8 cellular contexts compared by ENCODE assay signal in genomic region chr3:14124223-14124614, GRCh38. TPM values are rescaled to one million over a fixed set of nuclear protein-coding genes. Genes with fewer than 3 reads are reported as not detected.
DNase-seq lines count a peak whose midpoint lies in the region; ATAC-seq and TF ChIP-seq lines count a peak whose summit lies in the region.

No MANE protein-coding gene starts in this region.

- DNase-seq in GDM1 (lab: John Stamatoyannopoulos, UW) (peak; percentile 64), HuH-7.5 (ENCODE audit: low spot score) (peak; percentile 80), T-helper 2 cell (peak in 3 of 5 experiments; percentile 38 to 83 (median 48)), MCF 10A (ENCODE audit: unreplicated experiment) (peak; percentile 68), iPS-NIHi11 (ENCODE audit: low spot score) (peak; percentile 73), DMS153 treated with DMSO at 0.1 percent for 48 hours (lab: John Stamatoyannopoulos, UW; ENCODE audit: unreplicated experiment) (no peak)
- DNase-seq in stimulated activated CD4-positive, alpha-beta T cell treated with anti-CD3 and anti-CD28 coated beads, Interleukin-12 subunit alpha, Interleukin-12 subunit beta, amount 100 ng/mL, for 48 hours (ENCODE audit: low read depth in 2 of 3, low spot score in 1 of 3): peak; percentile 42 to 54 (median 51)

- no peaks in the 10 kb centered on the region for H3K27me3 Mint-ChIP-seq in MCF 10A (ENCODE audit: insufficient read depth, unreplicated experiment)

- intact Hi-C loops in MCF 10A (cut with micrococcal nuclease): no loop called here

- CTCF ChIA-PET in MCF 10A (lab: Yijun Ruan, JAX): interaction anchor here (0.6 to 8.7 kb wide), 5 partner anchors 11 to 826 kb away, joined by 3 to 80 read pairs (median 5); no protein-coding TSS in a partner anchor

- peak overlapping the region; percentile 99 for H3K4me3 Mint-ChIP-seq in MCF 10A (ENCODE audit: unreplicated experiment)

- H3K27ac Mint-ChIP-seq in MCF 10A (ENCODE audit: low read depth, unreplicated experiment): peak overlapping the region; percentile 96

- no TSS peak for BruUV-seq in MCF 10A (replicated peaks; lab: Mats Ljungman, UMichigan)

- H3K9me3 Mint-ChIP-seq in MCF 10A (ENCODE audit: unreplicated experiment): no peaks in the 10 kb centered on the region

- peak; percentile 33 for ATAC-seq in GM21576 (IDR thresholded peaks at IDR 0.05; ENCODE audit: unreplicated experiment)

- no peak for TF ChIP-seq CTCF in MCF 10A (IDR thresholded peaks at IDR 0.05; ENCODE audit: unreplicated experiment)

- peaks cover 51% of the 10 kb centered on the region for H3K36me3 Mint-ChIP-seq in MCF 10A (ENCODE audit: insufficient read depth, unreplicated experiment)

- POLR2A ChIA-PET in MCF 10A (lab: Yijun Ruan, JAX): interaction anchor here (0.6 to 9.1 kb wide), 22 partner anchors 9 to 941 kb away, joined by 3 to 294 read pairs (median 6); partner anchors contain the start of genes CCDC174, LSM3, MRPS25 and NR2C2

- H3K4me1 Mint-ChIP-seq in MCF 10A (ENCODE audit: insufficient read depth, unreplicated experiment): peaks cover 30% of the 10 kb centered on the region

RNA-seq across cellular contexts. Expression of gene CHCHD4, which starts 0.5 kb away (rescaled TPM):
- total RNA-seq in MCF 10A (2022): 31.6 and 35.0 TPM in 2 replicates

RNA-seq across cellular contexts. Expression of gene TMEM43, which starts 0.6 kb away (rescaled TPM):
- 120 and 124 TPM in 2 replicates for total RNA-seq in MCF 10A (2022)

RNA-seq across cellular contexts. Expression of gene XPC, which starts 54.2 kb away (rescaled TPM):
- 73.3 and 83.6 TPM in 2 replicates for total RNA-seq in MCF 10A (2022)

RNA-seq across cellular contexts. Expression of gene LSM3, which starts 54.4 kb away (rescaled TPM):
- 10.2 and 12.9 TPM in 2 replicates for total RNA-seq in MCF 10A (2022)
